Comparison of ENCODE assay signal across 24 cellular contexts in the genomic region with DNA sequence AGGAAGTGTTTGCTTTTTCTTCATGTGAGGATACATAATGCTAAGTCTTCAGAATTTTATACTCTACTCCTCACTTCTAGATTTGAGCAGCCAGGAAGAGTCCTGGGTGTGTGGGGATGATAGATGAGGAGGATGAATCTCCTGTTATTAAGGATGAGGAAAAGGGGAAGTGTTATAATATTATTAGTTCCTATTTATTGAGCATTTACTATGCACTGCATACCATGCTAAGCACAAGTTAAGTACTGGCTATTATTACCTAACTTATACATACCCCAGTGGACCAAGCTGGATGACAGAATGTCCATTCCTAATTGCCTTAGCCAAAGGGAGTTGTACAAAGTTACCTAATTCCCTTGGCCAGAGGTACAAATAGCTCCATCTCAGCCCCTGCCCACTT. TPM values are rescaled to one million over a fixed set of nuclear protein-coding genes. Genes with fewer than 3 reads are reported as not detected.
DNase-seq lines count a peak whose midpoint lies in the region; ATAC-seq and TF ChIP-seq lines count a peak whose summit lies in the region.
"Had no signal": no experiment of that assay in that cellular context is flagged by ENCODE, and none has a peak within 500 bp of the region (broad histone marks: within the 10 kb centered on the region; RNA-seq: fewer than 3 reads in every experiment).

No MANE protein-coding gene starts in this region.

- no peak overlapping the region for H3K56ac ChIP-seq in mesendoderm (ENCODE audit: low read length)

- H3K23ac ChIP-seq in mesendoderm (ENCODE audit: low read length): no peak overlapping the region

- peaks cover 72% of the 10 kb centered on the region for H3K4me1 Mint-ChIP-seq in WTC11
- H3K4me1 Mint-ChIP-seq: CD4-positive, alpha-beta memory T cell had no signal

- no peak overlapping the region for H2AK5ac ChIP-seq in mesendoderm (ENCODE audit: low read length)

- POLR2A ChIA-PET in HEK293 (lab: Yijun Ruan, JAX): no interaction called here
- POLR2A ChIA-PET in WTC11 (lab: Charles Lee): no interaction called here

- H3K9ac ChIP-seq in mesendoderm (ENCODE audit: low read length): no peak overlapping the region
- H3K9ac ChIP-seq: BLaER1 treated with 17β-estradiol and CSF1 and Interleukin-3, amounts not matched to agents 10 nM and 100 nM; SK-N-SH had no signal

- H3K4me2 ChIP-seq in mesendoderm (ENCODE audit: low read length): no peak overlapping the region
- H3K4me2 ChIP-seq: SK-N-SH had no signal

- H3K36me3 ChIP-seq in HEK293 (ENCODE audit: control insufficient read depth in 2 of 2, insufficient read depth in 1 of 2, low read length in 2 of 2): no peaks in the 10 kb centered on the region
- H3K36me3 ChIP-seq in mesendoderm (ENCODE audit: control insufficient read depth, insufficient read depth, low read length): no peaks in the 10 kb centered on the region
- H3K36me3 ChIP-seq in vagina: no peaks in the 10 kb centered on the region
- H3K36me3 ChIP-seq: BLaER1 treated with 17β-estradiol and CSF1 and Interleukin-3, amounts not matched to agents 10 nM and 100 nM; MG63 had no signal

- H3K9me3 Mint-ChIP-seq in WTC11: no peaks in the 10 kb centered on the region

- CTCF ChIA-PET in HEK293 (lab: Yijun Ruan, JAX) (interaction anchor here (0.5 to 1.1 kb wide), 2 partner anchors 9 to 335 kb away, joined by 4 to 6 read pairs; no protein-coding TSS in a partner anchor), WTC11 (lab: Charles Lee) (interaction anchor here (2.9 kb wide), 1 partner anchor 11 kb away, joined by 11 read pairs; no protein-coding TSS in a partner anchor)

- no peak overlapping the region for H2BK15ac ChIP-seq in mesendoderm (replicated peaks; ENCODE audit: low read depth)

- H3K27ac Mint-ChIP-seq in WTC11: peak overlapping the region; percentile 61; the same call in 1 of the 2 replicates
- H3K27ac Mint-ChIP-seq: CD4-positive, alpha-beta memory T cell had no signal

- no peak for TF ChIP-seq POLR2A in vagina (IDR thresholded peaks at IDR 0.05)

- H3K18ac ChIP-seq in mesendoderm (ENCODE audit: low read length): peak overlapping the region; percentile 60

- no peak for DNase-seq in WTC11 (ENCODE audit: low spot score)
- DNase-seq in mesendoderm: no peak
- no peak for DNase-seq in vagina (ENCODE audit: extremely low spot score in 2 of 2)
- no peak for DNase-seq in NCI-H1417 treated with DMSO at 0.1 percent for 48 hours (lab: John Stamatoyannopoulos, UW)
- no peak for DNase-seq in G401 (ENCODE audit: low spot score)
- DNase-seq in NCI-H128 (lab: John Stamatoyannopoulos, UW; ENCODE audit: unreplicated experiment): no peak
- DNase-seq: ACHN; Caco-2; CD4-positive, alpha-beta memory T cell; DMS 273 treated with DMSO at 0.1 percent for 48 hours; DMS79 treated with DMSO at 0.1 percent for 48 hours; HCEC 1CT; MG63; NCI-H1436 treated with DMSO at 0.1 percent for 48 hours; NCI-H2029 treated with DMSO at 0.1 percent for 48 hours; NCI-H226; NCI-H510A treated with DMSO at 0.1 percent for 48 hours; NCI-H748 treated with DMSO at 0.1 percent for 48 hours; SHP77 treated with DMSO at 0.1 percent for 48 hours; SK-N-SH had no signal

- peak overlapping the region; percentile 88 for H2BK120ac ChIP-seq in mesendoderm (ENCODE audit: low read depth, low read length)

- no peak overlapping the region for H3K4ac ChIP-seq in mesendoderm (ENCODE audit: low read depth, low read length)

- H3K4me3 ChIP-seq in HEK293 (ENCODE audit: low read depth, low read length) (no peak overlapping the region), mesendoderm (ENCODE audit: low read length) (no peak overlapping the region), vagina (no peak overlapping the region)
- H3K4me3 ChIP-seq: BLaER1 treated with 17β-estradiol and CSF1 and Interleukin-3, amounts not matched to agents 10 nM and 100 nM; GM12878; MG63 had no signal

- no peak overlapping the region for H4K5ac ChIP-seq in mesendoderm (ENCODE audit: low read length)

- no peak overlapping the region for H4K8ac ChIP-seq in mesendoderm (ENCODE audit: low read depth, low read length)

- TF ChIP-seq CTCF in HEK293 (tag by site-specific recombination; IDR thresholded peaks at IDR 0.05) (no peak), WTC11 (IDR thresholded peaks at IDR 0.05) (no peak), vagina (IDR thresholded peaks at IDR 0.05) (no peak)

- in situ Hi-C loops in G401 (cut with HindIII; ENCODE audit: low sequenced_read_pairs): no loop called here

- intact Hi-C loops in vagina (cut with DNase I): no loop called here

- H3K27ac ChIP-seq in HEK293 (ENCODE audit: extremely low read depth, low read depth, low read length) (no peak overlapping the region), mesendoderm (ENCODE audit: low read depth, low read length) (no peak overlapping the region), vagina (peak overlapping the region; percentile 36)
- H3K27ac ChIP-seq: BLaER1 treated with 17β-estradiol and CSF1 and Interleukin-3, amounts not matched to agents 10 nM and 100 nM; RWPE1 had no signal

- no peak for ATAC-seq in WTC11
- ATAC-seq: GM12878 had no signal

- no peaks in the 10 kb centered on the region for H3K27me3 Mint-ChIP-seq in WTC11 (ENCODE audit: low read depth)

- H3K4me1 ChIP-seq in HEK293 (ENCODE audit: control insufficient read depth, insufficient read depth, low read length) (peaks cover 12% of the 10 kb centered on the region; the same call in 1 of the 2 replicates), mesendoderm (ENCODE audit: control insufficient read depth, low read depth, low read length) (peaks cover 21% of the 10 kb centered on the region), vagina (peaks cover 23% of the 10 kb centered on the region)

- H3K36me3 Mint-ChIP-seq in WTC11: no peaks in the 10 kb centered on the region
- H3K36me3 Mint-ChIP-seq: CD4-positive, alpha-beta memory T cell had no signal

- H3K9me3 ChIP-seq in HEK293 (ENCODE audit: control insufficient read depth, insufficient read depth, low read depth, low read length) (no peaks in the 10 kb centered on the region), vagina (no peaks in the 10 kb centered on the region)
- H3K9me3 ChIP-seq: Caco-2, MG63, SK-N-SH had no signal

- H3K27me3 ChIP-seq in mesendoderm (ENCODE audit: insufficient read depth, low read length, poor library complexity) (no peaks in the 10 kb centered on the region), vagina (no peaks in the 10 kb centered on the region)
- H3K27me3 ChIP-seq: BLaER1 treated with 17β-estradiol and CSF1 and Interleukin-3, amounts not matched to agents 10 nM and 100 nM; MG63 had no signal

- no peak overlapping the region for H2BK5ac ChIP-seq in mesendoderm (ENCODE audit: low read length)

- peaks cover 51% of the 10 kb centered on the region for H3K79me2 ChIP-seq in mesendoderm (ENCODE audit: control insufficient read depth, insufficient read depth, low read length)

- H3K79me1 ChIP-seq in mesendoderm (ENCODE audit: low read length): peaks cover 12% of the 10 kb centered on the region

- H3K4me3 Mint-ChIP-seq in WTC11: no peak overlapping the region
- H3K4me3 Mint-ChIP-seq: CD4-positive, alpha-beta memory T cell had no signal

TF ChIP-seq in HEK293, 187 proteins besides CTCF, POLR2A, EP300 and RAD21:
- TF ChIP-seq ZNF76 (tag by site-specific recombination; IDR thresholded peaks at IDR 0.05; ENCODE audit: borderline replicate concordance, low read depth) (no peak), ZNF664 (tag by site-specific recombination; IDR thresholded peaks at IDR 0.05) (peak; percentile 91)

TF ChIP-seq in WTC11, 78 proteins besides CTCF, POLR2A, EP300 and RAD21:
- no peak for TF ChIP-seq HMGA2 (CRISPR knock-in tag; IDR thresholded peaks at IDR 0.05)
- no peak for TF ChIP-seq MYBL2 (CRISPR knock-in tag; IDR thresholded peaks at IDR 0.05)

RNA-seq across cellular contexts. Expression of a gene that starts 19.8 kb away (rescaled TPM):
- total RNA-seq in WTC11 (2021): 26.3 to 34.4 TPM (median 34.4 TPM) in 3 replicates
- polyA plus RNA-seq in mesendoderm (2013, experiment 1 of 2): 40.3 TPM
- 39.6 TPM for polyA plus RNA-seq in mesendoderm (2013, experiment 2 of 2)
- 27.7 TPM for total RNA-seq in vagina
- total RNA-seq in G401 (2014; rRNA removed; shearing (Covaris generic)): 0.18 and 0.31 TPM in 2 replicates
- polyA plus RNA-seq: CD4-positive, alpha-beta memory T cell; GM12878 had no signal

Comparison
In these comparisons a context has a peak if more than half of its experiments do, and no peak if none do; other contexts are left out.
1. RNA of a gene that starts 19.8 kb away (total RNA-seq): 27.7 TPM in vagina (single experiment) and 26.3 to 34.4 TPM in WTC11; 0.18 to 0.31 TPM in G401; every median in the first group is over 10 times any median in the second.